In the genomic region with DNA sequence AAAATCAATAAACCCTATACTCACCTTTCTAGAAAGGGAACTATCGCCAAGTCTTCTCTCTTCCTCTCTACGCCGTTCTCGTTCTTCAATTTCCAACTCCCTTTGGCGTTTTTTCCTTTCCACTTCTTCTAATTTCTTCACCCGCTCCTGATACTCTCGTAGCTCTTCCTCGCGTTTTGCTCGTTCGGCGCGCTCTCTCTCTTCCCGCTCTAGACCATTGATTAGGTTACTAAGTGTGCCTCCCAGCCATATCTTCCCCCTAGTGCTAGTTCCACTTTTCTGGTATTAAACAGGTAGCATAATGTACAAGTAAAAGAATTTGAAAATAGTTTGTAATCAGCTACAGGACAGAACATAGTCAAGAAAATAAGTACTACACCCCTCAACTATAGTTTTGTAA, we compare ENCODE assay signal across 24 cellular contexts.
"Had no signal": no experiment of that assay in that cellular context is flagged by ENCODE, and none has a peak within 500 bp of the region (broad histone marks: within the 10 kb centered on the region; RNA-seq: fewer than 3 reads in every experiment).

No MANE protein-coding gene starts in this region.

- H3K27me3 ChIP-seq: brain microvascular endothelial cell, cardiac muscle cell, MG63, Peyer's patch, SJCRH30 had no signal

- H3K27me3 Mint-ChIP-seq: activated CD4-positive, alpha-beta T cell treated with anti-CD3 and anti-CD28 coated beads, Interleukin-2, amount 10 ng/mL, durations not matched to agents 24 days and 14 days; activated naive CD8-positive, alpha-beta T cell treated with anti-CD3 and anti-CD28 coated beads for 36 hours had no signal

- H3K27ac ChIP-seq: brain microvascular endothelial cell, cardiac muscle cell, KMS-11, Peyer's patch, RWPE1, SJCRH30 had no signal

- H3K9me2 ChIP-seq: SK-N-SH had no signal

- H3K4me2 ChIP-seq: KMS-11, SK-N-SH had no signal

- DNase-seq: activated CD4-positive, alpha-beta T cell treated with anti-CD3 and anti-CD28 coated beads for 1 hour; activated CD4-positive, alpha-beta T cell treated with anti-CD3 and anti-CD28 coated beads, Interleukin-2, amount 10 ng/mL, durations not matched to agents 24 days and 14 days; activated CD4-positive, alpha-beta T cell treated with anti-CD3 and anti-CD28 coated beads, Interleukin-2, amount 50 U/mL, for 48 hours; activated CD8-positive, alpha-beta memory T cell treated with anti-CD3 and anti-CD28 coated beads, Interleukin-2, amount 50 U/mL, for 4 hours; activated effector memory CD4-positive, alpha-beta T cell treated with anti-CD3 and anti-CD28 coated beads, Interleukin-2, amount 50 U/mL, for 16 hours; activated naive CD4-positive, alpha-beta T cell treated with anti-CD3 and anti-CD28 coated beads for 36 hours; activated naive CD8-positive, alpha-beta T cell treated with anti-CD3 and anti-CD28 coated beads for 36 hours; activated T-cell treated with anti-CD3 and anti-CD28 coated beads, Interleukin-2, amount 50 U/mL, for 1 hour; brain microvascular endothelial cell; MG63; NCI-H1105 treated with DMSO at 0.1 percent for 48 hours; NCI-H1436 treated with DMSO at 0.1 percent for 48 hours; NCI-H187; NCI-H2081; NCI-H510A treated with DMSO at 0.1 percent for 48 hours; NCI-H69; NK-92 treated with Interleukin-12 subunit alpha and Interleukin-12 subunit beta, amount 100 ng/mL, for 24 hours; Peyer's patch; Right ventricle myocardium superior; SJCRH30; SK-N-SH had no signal

- H3K9me3 ChIP-seq: MG63, Peyer's patch, SJCRH30, SK-N-SH had no signal

- H3K4me1 ChIP-seq: Peyer's patch, SJCRH30 had no signal

- H3K27ac Mint-ChIP-seq: activated CD4-positive, alpha-beta T cell treated with anti-CD3 and anti-CD28 coated beads, Interleukin-2, amount 10 ng/mL, durations not matched to agents 24 days and 14 days; activated naive CD4-positive, alpha-beta T cell treated with anti-CD3 and anti-CD28 coated beads for 36 hours; activated naive CD8-positive, alpha-beta T cell treated with anti-CD3 and anti-CD28 coated beads for 36 hours had no signal

- H3K4me3 ChIP-seq: cardiac muscle cell, MG63, Peyer's patch, SJCRH30 had no signal

- H3K9ac ChIP-seq: KMS-11, SK-N-SH had no signal

- H3K4me3 Mint-ChIP-seq: activated CD4-positive, alpha-beta T cell treated with anti-CD3 and anti-CD28 coated beads, Interleukin-2, amount 10 ng/mL, durations not matched to agents 24 days and 14 days; activated naive CD4-positive, alpha-beta T cell treated with anti-CD3 and anti-CD28 coated beads for 36 hours; activated naive CD8-positive, alpha-beta T cell treated with anti-CD3 and anti-CD28 coated beads for 36 hours had no signal

- H3K9me3 Mint-ChIP-seq: activated CD4-positive, alpha-beta T cell treated with anti-CD3 and anti-CD28 coated beads, Interleukin-2, amount 10 ng/mL, durations not matched to agents 24 days and 14 days; activated naive CD4-positive, alpha-beta T cell treated with anti-CD3 and anti-CD28 coated beads for 36 hours; activated naive CD8-positive, alpha-beta T cell treated with anti-CD3 and anti-CD28 coated beads for 36 hours had no signal
